8 cellular contexts compared by ENCODE assay signal in the genomic region with DNA sequence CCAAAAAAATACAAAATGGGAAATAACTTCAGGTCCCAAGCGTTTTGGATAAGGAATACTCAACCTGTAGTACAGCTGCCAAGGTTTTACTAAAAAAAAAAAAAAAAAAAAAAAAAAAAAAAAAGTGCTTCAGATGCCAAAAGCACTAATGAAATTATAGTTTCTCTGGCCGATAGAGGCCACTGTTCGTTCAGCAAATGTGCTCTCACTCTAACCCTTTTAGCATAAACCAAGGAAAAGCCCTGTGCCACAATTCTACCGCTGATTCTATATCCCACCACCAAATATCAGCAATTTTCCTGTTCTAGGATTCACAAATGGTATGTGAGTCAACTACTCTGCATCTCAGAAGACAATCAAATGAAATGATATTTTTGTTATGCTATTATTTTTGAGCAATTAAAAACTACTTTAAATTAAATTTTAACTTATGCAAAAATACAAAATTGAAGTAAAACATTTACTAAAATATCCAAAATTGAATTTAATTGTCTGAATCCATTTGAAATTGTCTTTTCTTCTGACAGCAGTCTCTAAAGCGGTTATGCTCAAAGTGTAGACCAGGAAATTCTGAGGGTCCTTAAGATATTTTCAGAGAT.
DNase-seq lines count a peak whose midpoint lies in the region; ATAC-seq, FAIRE-seq and TF ChIP-seq lines count a peak whose summit lies in the region.

No MANE protein-coding gene starts in this region.

- H3K4me2 ChIP-seq in GM23338 = no peak overlapping the region
- H3K4me2 ChIP-seq in GM12878 (ENCODE audit: control insufficient read depth, insufficient read depth) = no peak overlapping the region

- no peaks in the 10 kb centered on the region for H3F3A ChIP-seq in GM23338 (replicated peaks; ENCODE audit: low read depth)

- TF ChIP-seq POLR2A in GM12878 (IDR thresholded peaks at IDR 0.05; ENCODE audit: low read depth, low read length) = no peak

- peaks cover 6% of the 10 kb centered on the region; the same call in 2 of the 3 replicates for H3K4me1 Mint-ChIP-seq in GM23338

- peak; percentile 52 to 65 for TF ChIP-seq CTCF in GM23338 (conservative IDR thresholded peaks at IDR 0.05; ENCODE audit: low read depth in 2 of 2)
- TF ChIP-seq CTCF in GM12878 (IDR thresholded peaks at IDR 0.05 in 2 of 3, conservative IDR thresholded peaks at IDR 0.05 in 1 of 3; ENCODE audit: control insufficient read depth in 2 of 3, extremely low read depth in 1 of 3, insufficient read depth in 1 of 3, low read depth in 3 of 3, low read length in 3 of 3) = peak; percentile 29 to 51 (median 49); a peak in 4 of 6 replicates

- DNase-seq in D341Med (ENCODE audit: low spot score) = peak; percentile 56
- DNase-seq in GM23338 (ENCODE audit: low spot score) = peak; percentile 77
- DNase-seq in NCI-H2227 (lab: John Stamatoyannopoulos, UW; ENCODE audit: unreplicated experiment) = peak; percentile 85
- DNase-seq in GM12878 (ENCODE audit: low read depth, low spot score) = no peak
- peak; percentile 31 for DNase-seq in iPS-NIHi7 (ENCODE audit: extremely low spot score)
- peak; percentile 80 for DNase-seq in superior temporal gyrus (ENCODE audit: extremely low spot score)

- H3K27me3 ChIP-seq in GM23338 (ENCODE audit: insufficient read depth) (no peaks in the 10 kb centered on the region), GM12878 (replicated peaks in 1 of 2; ENCODE audit: control insufficient read depth in 2 of 2, insufficient read depth in 2 of 2, low read length in 1 of 2) (no peaks in the 10 kb centered on the region)

- H3K4me1 ChIP-seq in GM23338 (ENCODE audit: insufficient read depth) (no peaks in the 10 kb centered on the region), GM12878 (ENCODE audit: control insufficient read depth, insufficient read depth, low read length) (no peaks in the 10 kb centered on the region)

- H3K9me3 ChIP-seq in GM12878 (replicated peaks; ENCODE audit: control insufficient read depth, insufficient read depth, low read length) = no peaks in the 10 kb centered on the region; the same call in 2 of the 3 replicates

- BruUV-seq in GM12878 (replicated peaks; lab: Mats Ljungman, UMichigan) = no TSS peak

- no peaks in the 10 kb centered on the region for H3K27me3 Mint-ChIP-seq in GM23338 (ENCODE audit: insufficient read depth, low read depth, poor library complexity)

- H3K27ac ChIP-seq in GM23338 (ENCODE audit: low read depth) (no peak overlapping the region), GM12878 (ENCODE audit: control insufficient read depth, insufficient read depth) (no peak overlapping the region)

- H3K79me2 ChIP-seq in GM23338 (replicated peaks; ENCODE audit: insufficient read depth) (no peaks in the 10 kb centered on the region), GM12878 (ENCODE audit: control insufficient read depth, insufficient read depth, low read length) (no peaks in the 10 kb centered on the region)

- in situ Hi-C loops in GM12878 (cut with MboI) = no loop called here

- H3K27ac Mint-ChIP-seq in GM23338 = no peak overlapping the region

- peaks cover 20% of the 10 kb centered on the region for H3K9me3 Mint-ChIP-seq in GM23338

- H2AFZ ChIP-seq in GM23338 (no peak overlapping the region), GM12878 (ENCODE audit: control insufficient read depth, low read depth, low read length) (no peak overlapping the region)

- intact Hi-C loops in GM12878 (cut with micrococcal nuclease; ENCODE audit: unreplicated experiment) = loop anchor here (1.0 to 10.0 kb wide), 3 partner anchors 86 to 289 kb away; partner anchors contain the start of gene FYB1

- RAD21 ChIA-PET in GM12878 (lab: Charles Lee; ENCODE audit: unreplicated experiment) = interaction anchor here (0.6 to 2.0 kb wide), 3 partner anchors 28 to 153 kb away, joined by 3 to 10 read pairs (median 6); no protein-coding TSS in a partner anchor

- H3K4me3 ChIP-seq in GM23338 (no peak overlapping the region), GM12878 (no peak overlapping the region)

- H4K20me1 ChIP-seq in GM23338 (replicated peaks; ENCODE audit: insufficient read depth) (no peaks in the 10 kb centered on the region; the same call in 1 of the 2 replicates), GM12878 (ENCODE audit: control insufficient read depth, insufficient read depth) (no peaks in the 10 kb centered on the region)

- WGBS in GM12878 (ENCODE audit: insufficient coverage, insufficient replicate concordance, low lambda C conversion rate, missing lambda C conversion rate) = 95% methylated on average over 5 of the region's 5 CpGs

- SMC1A ChIA-PET in GM12878 (lab: Charles Lee; ENCODE audit: uncharacterized antibody, unreplicated experiment) = interaction anchor here (0.9 to 4.9 kb wide), 3 partner anchors 77 to 162 kb away, joined by 3 to 35 read pairs (median 4); no protein-coding TSS in a partner anchor

- POLR2A ChIA-PET in GM12878 (lab: Charles Lee) = interaction anchor here (0.6 kb wide), 1 partner anchor 104 kb away, joined by 5 read pairs; no protein-coding TSS in a partner anchor

- H3K36me3 ChIP-seq in GM23338 (ENCODE audit: insufficient read depth) = peaks cover 7% of the 10 kb centered on the region
- peaks cover 0 to 4% of the 10 kb centered on the region in 2 experiments; a peak in 1 of 4 replicates for H3K36me3 ChIP-seq in GM12878 (ENCODE audit: control insufficient read depth in 2 of 2, insufficient read depth in 2 of 2, low read length in 1 of 2)

- H3K9ac ChIP-seq in GM12878 (ENCODE audit: control insufficient read depth, insufficient read depth, low read length) = no peak overlapping the region

- ATAC-seq in GM23338 (peak; percentile 62), GM12878 (peak; percentile 91), HG02970 (IDR thresholded peaks at IDR 0.05; ENCODE audit: low FRiP score, unreplicated experiment) (no peak), GM21390 (IDR thresholded peaks at IDR 0.05; ENCODE audit: unreplicated experiment) (no peak)

- H3K4me3 Mint-ChIP-seq in GM23338 = no peak overlapping the region

- CTCF ChIA-PET in GM12878 (lab: Yijun Ruan, JAX) = interaction anchor here (0.6 to 4.5 kb wide), 6 partner anchors 14 to 86 kb away, joined by 3 to 62 read pairs (median 4); no protein-coding TSS in a partner anchor

- no peak for TF ChIP-seq EP300 in GM12878 (IDR thresholded peaks at IDR 0.05; ENCODE audit: borderline replicate concordance in 1 of 2, control insufficient read depth in 1 of 2, low read depth in 2 of 2, low read length in 2 of 2)

- TF ChIP-seq RAD21 in GM12878 (IDR thresholded peaks at IDR 0.05; ENCODE audit: insufficient read depth, low read depth, low read length) = peak; percentile 80

- peaks cover 32% of the 10 kb centered on the region for H3K36me3 Mint-ChIP-seq in GM23338 (ENCODE audit: low read depth)

- FAIRE-seq in GM12878 (lab: Jason Lieb, UNC) = no peak

- H3K9me2 ChIP-seq in GM23338 (ENCODE audit: insufficient read depth) = no peaks in the 10 kb centered on the region

TF ChIP-seq in GM23338, 12 proteins besides CTCF, POLR2A, EP300 and RAD21 (continues in another document):
- TF ChIP-seq EZH2phosphoT487 (IDR thresholded peaks at IDR 0.05; ENCODE audit: unreplicated experiment) = no peak
- no peak for TF ChIP-seq ZNF331 (CRISPR knock-in tag; IDR thresholded peaks at IDR 0.05; ENCODE audit: low read depth)
- TF ChIP-seq, protein P1, sequence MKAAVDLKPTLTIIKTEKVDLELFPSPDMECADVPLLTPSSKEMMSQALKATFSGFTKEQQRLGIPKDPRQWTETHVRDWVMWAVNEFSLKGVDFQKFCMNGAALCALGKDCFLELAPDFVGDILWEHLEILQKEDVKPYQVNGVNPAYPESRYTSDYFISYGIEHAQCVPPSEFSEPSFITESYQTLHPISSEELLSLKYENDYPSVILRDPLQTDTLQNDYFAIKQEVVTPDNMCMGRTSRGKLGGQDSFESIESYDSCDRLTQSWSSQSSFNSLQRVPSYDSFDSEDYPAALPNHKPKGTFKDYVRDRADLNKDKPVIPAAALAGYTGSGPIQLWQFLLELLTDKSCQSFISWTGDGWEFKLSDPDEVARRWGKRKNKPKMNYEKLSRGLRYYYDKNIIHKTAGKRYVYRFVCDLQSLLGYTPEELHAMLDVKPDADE (IDR thresholded peaks at IDR 0.05) = no peak
- no peak for TF ChIP-seq STAT1 (IDR thresholded peaks at IDR 0.05; ENCODE audit: unreplicated experiment)
- TF ChIP-seq CREB1 (CRISPR knock-in tag; IDR thresholded peaks at IDR 0.05; ENCODE audit: low read depth) = no peak
- no peak for TF ChIP-seq POLR2AphosphoS5 (IDR thresholded peaks at IDR 0.05; ENCODE audit: low read depth)

TF ChIP-seq in GM12878, 131 proteins besides CTCF, POLR2A, EP300 and RAD21:
- TF ChIP-seq IRF4 (IDR thresholded peaks at IDR 0.05; ENCODE audit: low read depth, low read length) (no peak), POLR2AphosphoS2 (IDR thresholded peaks at IDR 0.05; ENCODE audit: low read depth, low read length) (no peak), MTA2 (IDR thresholded peaks at IDR 0.05; ENCODE audit: low read depth) (no peak), SMC3 (IDR thresholded peaks at IDR 0.05; ENCODE audit: borderline replicate concordance, low read length) (peak; percentile 26; the same call in 1 of the 2 replicates), ZNF384 (IDR thresholded peaks at IDR 0.05; ENCODE audit: borderline replicate concordance, low read depth, low read length) (peak; percentile 98), NKRF (conservative IDR thresholded peaks at IDR 0.05) (no peak)

Comparison
In these comparisons a context has a peak if more than half of its experiments do, and no peak if none do; other contexts are left out.
1. ATAC-seq: peak in GM23338 (single experiment) and GM12878 (single experiment); none in HG02970 (single experiment) and GM21390 (single experiment).